In the genomic region with DNA sequence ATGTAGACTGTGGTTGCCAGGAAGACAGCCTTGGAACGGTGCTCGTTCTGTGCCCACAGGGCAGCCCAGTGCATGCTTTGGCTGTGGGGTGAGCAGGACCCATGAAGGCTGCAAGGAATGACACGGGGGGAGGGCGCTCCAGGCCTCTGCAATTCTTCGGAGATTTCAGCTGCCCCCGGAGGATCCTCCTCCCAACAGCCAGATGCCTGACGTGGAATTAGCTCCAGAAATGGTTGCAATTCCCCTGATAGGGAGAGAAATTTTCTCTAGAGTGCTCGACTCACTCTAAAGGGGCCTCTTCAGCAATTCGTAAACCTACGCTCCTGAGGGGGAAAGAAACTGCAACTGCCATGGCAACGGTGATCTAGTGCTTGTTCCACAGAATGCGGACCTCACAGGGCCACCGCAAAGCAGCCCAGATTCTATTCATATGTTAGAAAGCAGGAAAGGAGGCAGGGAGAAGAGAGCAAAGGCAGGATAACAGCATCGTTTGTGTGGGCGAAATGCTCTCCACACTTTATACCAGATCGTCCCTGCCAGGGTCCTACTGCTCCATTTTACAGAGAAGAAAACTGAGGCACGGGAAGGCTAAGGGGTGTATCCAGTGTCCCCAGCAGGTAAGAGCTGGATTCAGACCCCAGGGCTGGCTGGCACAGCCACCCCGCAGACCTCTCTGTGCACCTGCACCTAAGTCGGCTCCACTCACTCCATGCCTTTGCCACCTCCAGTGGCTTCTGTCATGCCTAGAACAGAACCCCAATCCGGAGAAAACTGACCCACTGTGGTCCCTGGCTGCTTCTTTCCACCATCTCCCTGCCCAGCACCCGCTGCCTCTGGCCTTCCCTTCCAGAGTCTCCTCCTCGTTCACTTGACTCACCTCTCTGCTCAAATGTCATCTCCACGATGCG, we compare ENCODE assay signal across 2 cellular contexts.
TF ChIP-seq lines count a peak whose summit lies in the region.

No MANE protein-coding gene starts in this region.

TF ChIP-seq in IMR-90, 13 proteins besides CTCF, POLR2A, EP300 and RAD21:
- TF ChIP-seq, protein P1, sequence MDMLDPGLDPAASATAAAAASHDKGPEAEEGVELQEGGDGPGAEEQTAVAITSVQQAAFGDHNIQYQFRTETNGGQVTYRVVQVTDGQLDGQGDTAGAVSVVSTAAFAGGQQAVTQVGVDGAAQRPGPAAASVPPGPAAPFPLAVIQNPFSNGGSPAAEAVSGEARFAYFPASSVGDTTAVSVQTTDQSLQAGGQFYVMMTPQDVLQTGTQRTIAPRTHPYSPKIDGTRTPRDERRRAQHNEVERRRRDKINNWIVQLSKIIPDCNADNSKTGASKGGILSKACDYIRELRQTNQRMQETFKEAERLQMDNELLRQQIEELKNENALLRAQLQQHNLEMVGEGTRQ (IDR thresholded peaks at IDR 0.05; ENCODE audit: low read depth, low read length), result no peak
- TF ChIP-seq BHLHE40 (IDR thresholded peaks at IDR 0.05; ENCODE audit: low read depth, low read length) (no peak), RCOR1 (IDR thresholded peaks at IDR 0.05; ENCODE audit: insufficient replicate concordance, low read length) (no peak), MAZ (IDR thresholded peaks at IDR 0.05; ENCODE audit: borderline replicate concordance, low read depth, low read length) (no peak), NFE2L2 (IDR thresholded peaks at IDR 0.05; ENCODE audit: low read depth, low read length) (no peak), SMC3 (IDR thresholded peaks at IDR 0.05; ENCODE audit: low read depth, low read length) (no peak), FOS (IDR thresholded peaks at IDR 0.05; ENCODE audit: low read depth, low read length) (no peak), CHD1 (IDR thresholded peaks at IDR 0.05; ENCODE audit: low read depth, low read length) (no peak), MAFK (IDR thresholded peaks at IDR 0.05; ENCODE audit: low read depth, low read length) (no peak), RFX5 (IDR thresholded peaks at IDR 0.05; ENCODE audit: low read depth, low read length) (no peak), MXI1 (IDR thresholded peaks at IDR 0.05; ENCODE audit: borderline replicate concordance, low read depth, low read length) (no peak), CEBPB (IDR thresholded peaks at IDR 0.05; ENCODE audit: low read depth, low read length) (no peak)
- TF ChIP-seq, protein P2, sequence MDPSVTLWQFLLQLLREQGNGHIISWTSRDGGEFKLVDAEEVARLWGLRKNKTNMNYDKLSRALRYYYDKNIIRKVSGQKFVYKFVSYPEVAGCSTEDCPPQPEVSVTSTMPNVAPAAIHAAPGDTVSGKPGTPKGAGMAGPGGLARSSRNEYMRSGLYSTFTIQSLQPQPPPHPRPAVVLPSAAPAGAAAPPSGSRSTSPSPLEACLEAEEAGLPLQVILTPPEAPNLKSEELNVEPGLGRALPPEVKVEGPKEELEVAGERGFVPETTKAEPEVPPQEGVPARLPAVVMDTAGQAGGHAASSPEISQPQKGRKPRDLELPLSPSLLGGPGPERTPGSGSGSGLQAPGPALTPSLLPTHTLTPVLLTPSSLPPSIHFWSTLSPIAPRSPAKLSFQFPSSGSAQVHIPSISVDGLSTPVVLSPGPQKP (IDR thresholded peaks at IDR 0.05; ENCODE audit: borderline replicate concordance, low read depth, low read length), result no peak

TF ChIP-seq in HepG2, 621 proteins besides CTCF, POLR2A, EP300 and RAD21:
- TF ChIP-seq DR1 (CRISPR knock-in tag; IDR thresholded peaks at IDR 0.05), result no peak
- 0 out of 2 replicates have a peak, but pooled peaks have one; percentile 28 for TF ChIP-seq ZNF629 (CRISPR knock-in tag; conservative IDR thresholded peaks at IDR 0.05)
